27 cellular contexts compared by ENCODE assay signal in the genomic region with DNA sequence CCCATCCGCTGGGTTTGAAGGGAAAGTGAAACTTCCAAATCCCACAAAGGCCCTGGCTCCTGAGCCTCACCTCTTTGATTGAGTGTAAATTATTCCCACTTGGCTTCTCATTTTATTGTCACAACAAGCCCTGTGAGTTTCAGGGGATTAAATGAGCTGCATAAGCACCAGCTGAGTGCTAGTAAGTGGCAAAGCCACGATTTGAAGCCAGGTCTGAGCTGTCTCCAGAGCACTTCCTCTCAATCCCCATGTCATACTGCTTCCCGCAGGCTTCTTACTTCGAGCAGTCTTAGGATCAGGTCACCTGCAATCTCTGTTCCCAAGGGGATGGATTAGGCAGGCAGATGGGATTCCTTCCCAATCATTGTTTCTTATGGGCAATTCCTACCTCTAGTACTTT. TPM values are rescaled to one million over a fixed set of nuclear protein-coding genes. Genes with fewer than 3 reads are reported as not detected.
DNase-seq lines count a peak whose midpoint lies in the region; ATAC-seq, FAIRE-seq and TF ChIP-seq lines count a peak whose summit lies in the region.
"Had no signal": no experiment of that assay in that cellular context is flagged by ENCODE, and none has a peak within 500 bp of the region (broad histone marks: within the 10 kb centered on the region; RNA-seq: fewer than 3 reads in every experiment).

No MANE protein-coding gene starts in this region.

- peaks cover 45% of the 10 kb centered on the region for H3K4me1 ChIP-seq in HepG2 (ENCODE audit: insufficient read depth, low read length)
- peaks cover 0 to 11% (median 5%) of the 10 kb centered on the region in 4 donors for H3K4me1 ChIP-seq in right lobe of liver
- peaks cover 50% of the 10 kb centered on the region for H3K4me1 ChIP-seq in OCI-LY3 (ENCODE audit: low read length)
- no peaks in the 10 kb centered on the region; a peak in 1 of 4 replicates for H3K4me1 ChIP-seq in SK-N-SH (ENCODE audit: control insufficient read depth in 1 of 2, insufficient read depth in 2 of 2, low read depth in 1 of 2, low read length in 1 of 2)
- H3K4me1 ChIP-seq: adrenal gland, HAP-1 had no signal

- BruUV-seq in HepG2 (replicated peaks; lab: Mats Ljungman, UMichigan): no TSS peak

- H3K9ac ChIP-seq in HepG2 (ENCODE audit: insufficient read depth, low read depth, low read length) (peak overlapping the region; percentile 31; the same call in 1 of the 2 replicates), OCI-LY3 (ENCODE audit: low read length) (no peak overlapping the region), SK-N-SH (no peak overlapping the region)

- CTCF ChIA-PET in HepG2 (lab: Yijun Ruan, JAX; ENCODE audit: low intra/inter-chr PET ratio, low total read pairs) (no interaction called here), SK-N-SH (lab: Yijun Ruan, JAX) (no interaction called here)

- no peak for TF ChIP-seq RAD21 in HepG2 (CRISPR knock-in tag; IDR thresholded peaks at IDR 0.05)
- no peak for TF ChIP-seq RAD21 in SK-N-SH (IDR thresholded peaks at IDR 0.05; ENCODE audit: low read length)

- ATAC-seq in HepG2 (no peak), right lobe of liver (no peak), memory B cell (ENCODE audit: low read depth) (no peak), GM19351 (IDR thresholded peaks at IDR 0.05; ENCODE audit: unreplicated experiment) (no peak)
- ATAC-seq: activated CD8-positive, alpha-beta T cell treated with anti-CD3 and anti-CD28 coated beads for 36 hours; gastrocnemius medialis; upper lobe of right lung had no signal

- no peaks in the 10 kb centered on the region for H3K9me3 ChIP-seq in HepG2 (ENCODE audit: low read length)
- no peaks in the 10 kb centered on the region for H3K9me3 ChIP-seq in right lobe of liver
- no peaks in the 10 kb centered on the region for H3K9me3 ChIP-seq in OCI-LY3 (ENCODE audit: insufficient read depth, low read length)
- no peaks in the 10 kb centered on the region for H3K9me3 ChIP-seq in SK-N-SH
- H3K9me3 ChIP-seq: adrenal gland, gastrocnemius medialis, HAP-1, upper lobe of right lung had no signal

- no peak overlapping the region for H3K4me3 Mint-ChIP-seq in memory B cell
- H3K4me3 Mint-ChIP-seq: activated CD8-positive, alpha-beta T cell treated with anti-CD3 and anti-CD28 coated beads for 36 hours had no signal

- TF ChIP-seq CTCF in HepG2 (CRISPR knock-in tag; IDR thresholded peaks at IDR 0.05) (no peak), right lobe of liver (IDR thresholded peaks at IDR 0.05) (no peak), OCI-LY3 (IDR thresholded peaks at IDR 0.05; ENCODE audit: low read depth, low read length) (no peak), SK-N-SH (IDR thresholded peaks at IDR 0.05) (no peak)

- H3K4me2 ChIP-seq in HepG2 (ENCODE audit: low read depth, low read length): peak overlapping the region; percentile 66
- 0 out of 2 replicates have a peak overlapping the region, but pooled peaks have one; percentile 7 for H3K4me2 ChIP-seq in OCI-LY3 (ENCODE audit: low read length)
- no peak overlapping the region for H3K4me2 ChIP-seq in SK-N-SH

- FAIRE-seq in HepG2 (lab: Jason Lieb, UNC): no peak
- FAIRE-seq in frontal cortex (lab: Jason Lieb, UNC): no peak

- peak overlapping the region in 2 of 3 experiments; percentile 12 to 36; a peak in 3 of 6 replicates for H3K4me3 ChIP-seq in HepG2 (replicated peaks in 1 of 3; ENCODE audit: insufficient read depth in 1 of 3, low read depth in 2 of 3, low read length in 3 of 3)
- H3K4me3 ChIP-seq in right lobe of liver: no peak overlapping the region
- H3K4me3 ChIP-seq in OCI-LY3 (ENCODE audit: low read length): no peak overlapping the region
- H3K4me3 ChIP-seq in SK-N-SH (ENCODE audit: low read depth in 2 of 2, low read length in 1 of 2): no peak overlapping the region
- H3K4me3 ChIP-seq: adrenal gland, gastrocnemius medialis, HAP-1, upper lobe of right lung had no signal

- POLR2A ChIA-PET in HepG2 (lab: Yijun Ruan, JAX): interaction anchor here (1.2 to 2.1 kb wide), 2 partner anchors 18 to 19 kb away, joined by 5 to 9 read pairs; a partner anchor contains a TSS
- POLR2A ChIA-PET in SK-N-SH (lab: Yijun Ruan, JAX): no interaction called here

- H3K36me3 ChIP-seq in HepG2 (replicated peaks in 1 of 2; ENCODE audit: control insufficient read depth in 1 of 2, insufficient read depth in 2 of 2, low read length in 2 of 2): no peaks in the 10 kb centered on the region
- H3K36me3 ChIP-seq in right lobe of liver: no peaks in the 10 kb centered on the region
- H3K36me3 ChIP-seq in OCI-LY3 (replicated peaks; ENCODE audit: low read depth, low read length): no peaks in the 10 kb centered on the region
- H3K36me3 ChIP-seq in SK-N-SH (replicated peaks in 1 of 2; ENCODE audit: control insufficient read depth in 1 of 2, insufficient read depth in 2 of 2, low read length in 1 of 2): no peaks in the 10 kb centered on the region
- H3K36me3 ChIP-seq: adrenal gland, gastrocnemius medialis, HAP-1, upper lobe of right lung had no signal

- H3K9me3 Mint-ChIP-seq in memory B cell: no peaks in the 10 kb centered on the region
- H3K9me3 Mint-ChIP-seq: activated CD8-positive, alpha-beta T cell treated with anti-CD3 and anti-CD28 coated beads for 36 hours had no signal

- no peaks in the 10 kb centered on the region for H3K27me3 Mint-ChIP-seq in memory B cell
- H3K27me3 Mint-ChIP-seq: activated CD8-positive, alpha-beta T cell treated with anti-CD3 and anti-CD28 coated beads for 36 hours had no signal

- in situ Hi-C loops in HepG2 (cut with HindIII; ENCODE audit: extremely low pct_ligation_motif_present, low pct_unique_long_range_greater_than_20kb): no loop called here

- no peaks in the 10 kb centered on the region for H3K79me2 ChIP-seq in HepG2 (ENCODE audit: insufficient read depth, low read length)
- peaks cover 8% of the 10 kb centered on the region for H3K79me2 ChIP-seq in OCI-LY3 (ENCODE audit: low read length)
- H3K79me2 ChIP-seq in SK-N-SH (ENCODE audit: insufficient read depth): no peaks in the 10 kb centered on the region

- TF ChIP-seq POLR2A in HepG2 (IDR thresholded peaks at IDR 0.05; ENCODE audit: insufficient read depth in 1 of 2, low read depth in 2 of 2, low read length in 2 of 2) (no peak), right lobe of liver (IDR thresholded peaks at IDR 0.05) (no peak)

- H3K27ac Mint-ChIP-seq in memory B cell: peak overlapping the region; percentile 24
- H3K27ac Mint-ChIP-seq: activated CD8-positive, alpha-beta T cell treated with anti-CD3 and anti-CD28 coated beads for 36 hours had no signal

- 26% methylated on average over 4 of the region's 4 CpGs for WGBS in HepG2 (ENCODE audit: low lambda C conversion rate)
- WGBS in right lobe of liver (ENCODE audit: insufficient coverage, low coverage, low lambda C conversion rate, missing lambda C conversion rate): 49% methylated on average over 3 of the region's 4 CpGs
- 70% methylated on average over 4 of the region's 4 CpGs for WGBS in SK-N-SH (ENCODE audit: low lambda C conversion rate)

- DNase-seq in HepG2 (ENCODE audit: low spot score) (no peak), right lobe of liver (no peak), memory B cell (ENCODE audit: low spot score in 2 of 2) (no peak), HUDEP-2 (lab: John Stamatoyannopoulos, UW; ENCODE audit: unreplicated experiment in 76 of 76) (no peak), frontal cortex (ENCODE audit: low spot score in 2 of 2) (no peak), SK-N-SH (no peak)
- DNase-seq: activated CD4-positive, CD25-positive, alpha-beta regulatory T cell; activated CD8-positive, alpha-beta T cell treated with anti-CD3 and anti-CD28 coated beads for 36 hours; activated naive CD4-positive, alpha-beta T cell; activated T-cell treated with anti-CD3 and anti-CD28 coated beads, Interleukin-2, amount 50 U/mL, for 1 hour; adrenal gland; effector CD8-positive, alpha-beta T cell; gastrocnemius medialis; islet precursor cell; Kasumi-1; NCI-H1092 treated with DMSO at 0.1 percent for 48 hours; NCI-H2029; retina; RPMI8226; stimulated activated CD4-positive, alpha-beta T cell treated with anti-CD3 and anti-CD28 coated beads, Interleukin-12 subunit alpha, Interleukin-12 subunit beta, amount 100 ng/mL, for 4 hours; T-helper 9 cell; upper lobe of right lung had no signal

- no peaks in the 10 kb centered on the region; a peak in 1 of 5 replicates for H3K27me3 ChIP-seq in HepG2 (ENCODE audit: control insufficient read depth in 1 of 2, insufficient read depth in 2 of 2, low read length in 2 of 2)
- no peaks in the 10 kb centered on the region for H3K27me3 ChIP-seq in right lobe of liver
- H3K27me3 ChIP-seq in OCI-LY3 (ENCODE audit: low read depth, low read length): no peaks in the 10 kb centered on the region
- no peaks in the 10 kb centered on the region for H3K27me3 ChIP-seq in SK-N-SH (ENCODE audit: insufficient read depth)
- H3K27me3 ChIP-seq: adrenal gland, gastrocnemius medialis, upper lobe of right lung had no signal

- H2AFZ ChIP-seq in HepG2 (ENCODE audit: low read length) (peak overlapping the region; percentile 89), OCI-LY3 (ENCODE audit: low read depth, low read length) (no peak overlapping the region), SK-N-SH (ENCODE audit: low read depth) (no peak overlapping the region)

- no peak for TF ChIP-seq EP300 in HepG2 (IDR thresholded peaks at IDR 0.05; ENCODE audit: low read depth in 2 of 2, low read length in 2 of 2)
- TF ChIP-seq EP300 in HepG2 (CRISPR knock-in tag; IDR thresholded peaks at IDR 0.05; ENCODE audit: borderline replicate concordance): no peak
- no peak for TF ChIP-seq EP300 in SK-N-SH (IDR thresholded peaks at IDR 0.05; ENCODE audit: borderline replicate concordance in 1 of 2, low read depth in 1 of 2, low read length in 1 of 2)

- intact Hi-C loops in HepG2 (cut with micrococcal nuclease; ENCODE audit: unreplicated experiment): no loop called here
- intact Hi-C loops in right lobe of liver (cut with DNase I): no loop called here

- H3F3A ChIP-seq in SK-N-SH (replicated peaks; ENCODE audit: insufficient read depth): no peaks in the 10 kb centered on the region

- no peaks in the 10 kb centered on the region for H3K36me3 Mint-ChIP-seq in memory B cell

- no peaks in the 10 kb centered on the region for H3K9me2 ChIP-seq in SK-N-SH

- H4K20me1 ChIP-seq in HepG2 (ENCODE audit: insufficient read depth, low read length): no peaks in the 10 kb centered on the region
- H4K20me1 ChIP-seq in OCI-LY3 (ENCODE audit: insufficient read depth, low read length): no peaks in the 10 kb centered on the region
- no peaks in the 10 kb centered on the region for H4K20me1 ChIP-seq in SK-N-SH (ENCODE audit: insufficient read depth)

- no peak overlapping the region for H3K27ac ChIP-seq in HepG2 (ENCODE audit: extremely low read length, insufficient read depth, low read length)
- no peak overlapping the region for H3K27ac ChIP-seq in right lobe of liver
- no peak overlapping the region for H3K27ac ChIP-seq in OCI-LY3 (ENCODE audit: low read length)
- no peak overlapping the region for H3K27ac ChIP-seq in SK-N-SH (ENCODE audit: low read depth in 2 of 2, low read length in 1 of 2)
- H3K27ac ChIP-seq: adrenal gland, upper lobe of right lung had no signal

- H3K4me1 Mint-ChIP-seq in memory B cell: peaks cover 40% of the 10 kb centered on the region

RNA-seq across cellular contexts. Expression of a gene that starts 18.0 kb away (rescaled TPM):
- total RNA-seq in HepG2 (2016; rRNA removed; fragmentation: Illumina TruSeq; extraction: Trizol): 2,116 and 2,466 TPM in 2 replicates
- total RNA-seq in HepG2 (2016; cell fraction: cytosol; rRNA removed; fragmentation: Illumina TruSeq; extraction: Trizol; ENCODE audit: low read depth): 3,305 and 3,520 TPM in 2 replicates
- total RNA-seq in HepG2 (2016; cell fraction: insoluble cytoplasmic fraction; rRNA removed; fragmentation: Illumina TruSeq; extraction: Trizol): 2,149 and 2,588 TPM in 2 replicates
- total RNA-seq in HepG2 (2016; cell fraction: membrane; rRNA removed; fragmentation: Illumina TruSeq; extraction: Trizol): 4,929 and 5,069 TPM in 2 replicates
- 644 and 721 TPM in 2 replicates for total RNA-seq in HepG2 (2016; cell fraction: nucleus; rRNA removed; fragmentation: Illumina TruSeq; extraction: Trizol)
- 3,058 and 3,295 TPM in 2 replicates for polyA plus RNA-seq in HepG2 (2011; rRNA removed)
- 6,315 and 8,239 TPM in 2 replicates for polyA plus RNA-seq in HepG2 (2011; cell fraction: cytosol; rRNA removed)
- polyA plus RNA-seq in HepG2 (2011; cell fraction: nucleus; rRNA removed): 1,184 and 1,580 TPM in 2 replicates
- 3,506 and 4,895 TPM in 2 replicates for polyA plus RNA-seq in HepG2 (2012)
- polyA plus RNA-seq in HepG2 (2016; cell fraction: cytosol; fragmentation: Illumina TruSeq; extraction: Trizol; ENCODE audit: low read depth): 3,347 and 3,785 TPM in 2 replicates
- 2,246 and 2,277 TPM in 2 replicates for polyA plus RNA-seq in HepG2 (2016; cell fraction: insoluble cytoplasmic fraction; fragmentation: Illumina TruSeq; extraction: Trizol; ENCODE audit: low read depth)
- polyA plus RNA-seq in HepG2 (2016; cell fraction: membrane; fragmentation: Illumina TruSeq; extraction: Trizol; ENCODE audit: low read depth): 4,452 and 4,569 TPM in 2 replicates
- polyA plus RNA-seq in HepG2 (2016; cell fraction: nucleus; fragmentation: Illumina TruSeq; extraction: Trizol; ENCODE audit: insufficient read depth, low read depth): 1,056 and 1,136 TPM in 2 replicates
- 795 and 1,496 TPM in 2 replicates for polyA minus RNA-seq in HepG2 (2011; rRNA and poly(A)+ RNA removed; ENCODE audit: low replicate concordance)
- 375 and 432 TPM in 2 replicates for polyA minus RNA-seq in HepG2 (2011; cell fraction: cytosol; rRNA and poly(A)+ RNA removed)
- polyA minus RNA-seq in HepG2 (2011; cell fraction: nucleus; rRNA and poly(A)+ RNA removed): 180 and 283 TPM in 2 replicates
- total RNA-seq in right lobe of liver: 100 to 1,000 TPM; 573 to 800 (median 663) TPM
- total RNA-seq in frontal cortex: 3,224 TPM
- 10,227 and 11,441 TPM in 2 replicates for polyA plus RNA-seq in SK-N-SH (2012; rRNA removed)
- polyA plus RNA-seq in SK-N-SH (2012; cell fraction: cytosol; rRNA removed): 12,920 and 13,251 TPM in 2 replicates
- polyA plus RNA-seq in SK-N-SH (2012; cell fraction: nucleus; rRNA removed): 1,878 and 2,730 TPM in 2 replicates

RNA-seq across cellular contexts. Expression of a gene that starts 18.9 kb away (rescaled TPM):
- total RNA-seq in HepG2 (2016; rRNA removed; fragmentation: Illumina TruSeq; extraction: Trizol): 30.1 and 84.4 TPM in 2 replicates
- 19.1 and 22.1 TPM in 2 replicates for total RNA-seq in HepG2 (2016; cell fraction: cytosol; rRNA removed; fragmentation: Illumina TruSeq; extraction: Trizol; ENCODE audit: low read depth)
- 30.1 and 86.9 TPM in 2 replicates for total RNA-seq in HepG2 (2016; cell fraction: insoluble cytoplasmic fraction; rRNA removed; fragmentation: Illumina TruSeq; extraction: Trizol)
- 23.8 and 31.1 TPM in 2 replicates for total RNA-seq in HepG2 (2016; cell fraction: membrane; rRNA removed; fragmentation: Illumina TruSeq; extraction: Trizol)
- total RNA-seq in HepG2 (2016; cell fraction: nucleus; rRNA removed; fragmentation: Illumina TruSeq; extraction: Trizol): 88.0 and 96.2 TPM in 2 replicates
- 34.1 and 56.4 TPM in 2 replicates for polyA plus RNA-seq in HepG2 (2011; rRNA removed)
- polyA plus RNA-seq in HepG2 (2011; cell fraction: cytosol; rRNA removed): 24.7 and 30.8 TPM in 2 replicates
- 26.5 and 30.9 TPM in 2 replicates for polyA plus RNA-seq in HepG2 (2011; cell fraction: nucleus; rRNA removed)
- 73.1 and 87.1 TPM in 2 replicates for polyA plus RNA-seq in HepG2 (2012)
- polyA plus RNA-seq in HepG2 (2016; cell fraction: cytosol; fragmentation: Illumina TruSeq; extraction: Trizol; ENCODE audit: low read depth): 44.1 and 51.7 TPM in 2 replicates
- polyA plus RNA-seq in HepG2 (2016; cell fraction: insoluble cytoplasmic fraction; fragmentation: Illumina TruSeq; extraction: Trizol; ENCODE audit: low read depth): 52.1 and 69.3 TPM in 2 replicates
- polyA plus RNA-seq in HepG2 (2016; cell fraction: membrane; fragmentation: Illumina TruSeq; extraction: Trizol; ENCODE audit: low read depth): 51.1 and 54.1 TPM in 2 replicates
- polyA plus RNA-seq in HepG2 (2016; cell fraction: nucleus; fragmentation: Illumina TruSeq; extraction: Trizol; ENCODE audit: insufficient read depth, low read depth): 232 and 243 TPM in 2 replicates
- polyA minus RNA-seq in HepG2 (2011; rRNA and poly(A)+ RNA removed; ENCODE audit: low replicate concordance): 2.5 and 52.0 TPM in 2 replicates
- polyA minus RNA-seq in HepG2 (2011; cell fraction: cytosol; rRNA and poly(A)+ RNA removed): 21.3 and 26.3 TPM in 2 replicates
- polyA minus RNA-seq in HepG2 (2011; cell fraction: nucleus; rRNA and poly(A)+ RNA removed): 11.5 and 16.5 TPM in 2 replicates
- 100 to 1,000 TPM in 5 of 6 experiments, 10 to 100 TPM in 1; 68.4 to 549 (median 211) TPM for total RNA-seq in right lobe of liver
- 3.3 TPM for total RNA-seq in frontal cortex
- polyA plus RNA-seq in SK-N-SH (2012; rRNA removed): 0.15 and 0.26 TPM in 2 replicates
- polyA plus RNA-seq in SK-N-SH (2012; cell fraction: cytosol; rRNA removed): 0.06 and 0.13 TPM in 2 replicates
- 0.08 and 0.23 TPM in 2 replicates for polyA plus RNA-seq in SK-N-SH (2012; cell fraction: nucleus; rRNA removed)
- total RNA-seq: NCI-H460, osteocyte had no signal

Comparison
In these comparisons a context has a peak if more than half of its experiments do, and no peak if none do; other contexts are left out.
1. H3K4me3 ChIP-seq: peak in HepG2 (2 of 3); none in right lobe of liver (0 of 3), OCI-LY3 (single experiment) and SK-N-SH (0 of 2).